ENCODE assay signal across 10 cellular contexts in the genomic region with DNA sequence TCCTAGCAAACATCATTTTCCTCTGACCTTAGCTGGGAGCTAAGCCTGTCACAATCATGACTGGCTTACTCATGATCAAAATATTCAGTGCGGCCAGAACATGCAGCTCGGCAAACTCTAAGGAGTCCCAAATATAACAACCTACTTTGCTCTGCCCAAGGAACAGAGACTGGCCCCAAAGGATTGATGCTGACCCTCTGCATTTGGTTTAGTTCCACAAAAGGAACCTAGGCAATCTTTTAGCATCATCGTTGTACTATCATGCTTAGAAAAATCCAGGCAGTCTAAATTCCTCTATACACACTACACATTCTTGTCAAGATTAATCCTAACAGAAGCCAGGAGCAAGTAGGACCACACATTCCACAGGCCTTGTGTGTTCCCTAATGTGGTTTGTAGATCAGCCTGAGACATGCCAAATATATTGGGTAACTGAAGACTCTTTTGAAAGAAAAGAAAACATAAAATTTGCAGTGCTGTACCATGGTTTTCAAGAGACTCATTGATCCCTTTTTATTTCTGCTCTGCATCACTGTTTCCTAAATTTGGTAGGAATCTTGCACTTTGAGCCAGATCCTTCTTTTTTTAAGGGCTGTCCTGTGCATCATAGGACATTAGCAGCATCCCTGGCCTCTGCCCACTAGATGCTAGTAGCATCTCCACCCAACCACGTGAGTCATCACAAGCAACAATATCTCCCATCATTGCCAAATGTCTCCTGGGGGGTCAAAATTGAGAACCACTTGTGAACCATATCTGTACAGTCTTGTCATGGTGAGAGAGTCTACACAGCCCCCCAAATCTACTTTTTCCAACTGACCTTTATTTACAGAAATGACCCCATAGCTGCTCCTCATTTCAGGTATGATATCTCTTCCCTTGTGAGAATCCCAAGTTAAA. TPM values are rescaled to one million over a fixed set of nuclear protein-coding genes. Genes with fewer than 3 reads are reported as not detected.
DNase-seq lines count a peak whose midpoint lies in the region; ATAC-seq and TF ChIP-seq lines count a peak whose summit lies in the region.
"Had no signal": no experiment of that assay in that cellular context is flagged by ENCODE, and none has a peak within 500 bp of the region (broad histone marks: within the 10 kb centered on the region; RNA-seq: fewer than 3 reads in every experiment).

No MANE protein-coding gene starts in this region.

- H3K9ac ChIP-seq in IMR-90 (ENCODE audit: low read depth, low read length), result no peak overlapping the region

- no peak for TF ChIP-seq RAD21 in IMR-90 (IDR thresholded peaks at IDR 0.05; ENCODE audit: low read length)

- peak overlapping the region; percentile 88; the same call in 1 of the 2 replicates for H3K56ac ChIP-seq in IMR-90 (ENCODE audit: extremely low read depth, insufficient read depth, low read length)

- ATAC-seq in IMR-90 (ENCODE audit: low read depth), result peak; percentile 89
- ATAC-seq in HG03469 (IDR thresholded peaks at IDR 0.05; ENCODE audit: unreplicated experiment), result no peak

- H3K36me3 ChIP-seq in IMR-90 (ENCODE audit: control insufficient read depth, insufficient read depth, low read length) (no peaks in the 10 kb centered on the region), brain microvascular endothelial cell (replicated peaks) (no peaks in the 10 kb centered on the region), kidney epithelial cell (ENCODE audit: control insufficient read depth, insufficient read depth, low read length) (no peaks in the 10 kb centered on the region)

- peak overlapping the region; percentile 49 for H3K4me2 ChIP-seq in IMR-90 (ENCODE audit: low read depth, low read length)

- H3K4me3 ChIP-seq in IMR-90 (ENCODE audit: insufficient read depth, low read depth, low read length) (no peak overlapping the region), brain microvascular endothelial cell (ENCODE audit: low read depth, low read length) (no peak overlapping the region), kidney epithelial cell (ENCODE audit: low read depth, low read length) (no peak overlapping the region)

- peak overlapping the region; percentile 35 for H3K27ac Mint-ChIP-seq in type B pancreatic cell

- no peak overlapping the region for H2AK5ac ChIP-seq in IMR-90 (ENCODE audit: low read depth, low read length)

- peak overlapping the region; percentile 53 to 65; a peak in 3 of 4 replicates for H4K8ac ChIP-seq in IMR-90 (ENCODE audit: low read depth in 2 of 2, low read length in 2 of 2)

- peaks cover 8% of the 10 kb centered on the region; the same call in 1 of the 2 replicates for H4K20me1 ChIP-seq in IMR-90 (ENCODE audit: insufficient read depth, low read length)

- TF ChIP-seq CTCF in IMR-90 (conservative IDR thresholded peaks at IDR 0.05; ENCODE audit: low read depth, low read length) (no peak), brain microvascular endothelial cell (IDR thresholded peaks at IDR 0.05; ENCODE audit: low read depth, low read length, missing control alignments) (no peak), kidney epithelial cell (IDR thresholded peaks at IDR 0.05; ENCODE audit: insufficient read depth, low read length, poor library complexity, severe bottlenecking) (no peak), type B pancreatic cell (conservative IDR thresholded peaks at IDR 0.05) (no peak)

- POLR2A ChIA-PET in IMR-90 (lab: Charles Lee; ENCODE audit: unreplicated experiment), result interaction anchor here (0.8 kb wide), 1 partner anchor 31 kb away, joined by 3 read pairs; no protein-coding TSS in a partner anchor

- H2BK120ac ChIP-seq in IMR-90 (ENCODE audit: low read depth, low read length), result peak overlapping the region; percentile 95

- DNase-seq in IMR-90 (peak; percentile 98), brain microvascular endothelial cell (peak; percentile 95), kidney epithelial cell (ENCODE audit: low read depth) (peak; percentile 82), type B pancreatic cell (ENCODE audit: extremely low spot score, unreplicated experiment) (no peak), NOMO-1 treated with dmso at 0.1 percent for 144 hours (lab: John Stamatoyannopoulos, UW; ENCODE audit: unreplicated experiment) (no peak), NCI-H2171 (lab: John Stamatoyannopoulos, UW) (no peak), NCI-H128 (lab: John Stamatoyannopoulos, UW; ENCODE audit: unreplicated experiment) (no peak)
- DNase-seq: MM.1S; stimulated activated CD4-positive, alpha-beta T cell treated with anti-CD3 and anti-CD28 coated beads, Interleukin-1b, Interleukin-23, amount 100 ng/mL, for 48 hours had no signal

- H2BK5ac ChIP-seq in IMR-90 (ENCODE audit: low read depth, low read length, poor library complexity, severe bottlenecking), result peak overlapping the region; percentile 86

- H3K4me1 Mint-ChIP-seq in type B pancreatic cell (ENCODE audit: unreplicated experiment), result peaks cover 22% of the 10 kb centered on the region

- no peaks in the 10 kb centered on the region for H3K9me3 Mint-ChIP-seq in type B pancreatic cell

- H3K27me3 Mint-ChIP-seq in type B pancreatic cell, result no peaks in the 10 kb centered on the region

- H3K9me3 ChIP-seq in IMR-90 (ENCODE audit: control insufficient read depth, insufficient read depth, low read length), result no peaks in the 10 kb centered on the region

- dilution Hi-C loops in IMR-90 (cut with HindIII; ENCODE audit: low sequenced_read_pairs, unreplicated experiment), result no loop called here

- in situ Hi-C loops in IMR-90 (cut with MboI; ENCODE audit: low sequenced_read_pairs) (loop anchor here (10.0 to 25.0 kb wide), 4 partner anchors 117 to 1815 kb away; a partner anchor contains a TSS), brain microvascular endothelial cell (cut with HindIII; ENCODE audit: low pct_ligation_motif_present, low sequenced_read_pairs) (loop anchor here (25.0 kb wide), 1 partner anchor 215 kb away; no protein-coding TSS in a partner anchor)

- H2BK15ac ChIP-seq in IMR-90 (ENCODE audit: low read depth, low read length), result peak overlapping the region; percentile 40; the same call in 2 of the 3 replicates

- no peak overlapping the region for H2AK9ac ChIP-seq in IMR-90 (replicated peaks; ENCODE audit: low read depth, low read length, poor library complexity)

- intact Hi-C loops in IMR-90 (cut with micrococcal nuclease), result loop anchor here (1.0 kb wide), 3 partner anchors 51 to 218 kb away; no protein-coding TSS in a partner anchor

- peaks cover 28% of the 10 kb centered on the region for H3K4me1 ChIP-seq in IMR-90 (ENCODE audit: control insufficient read depth, insufficient read depth, low read length)

- no peak for TF ChIP-seq POLR2A in IMR-90 (IDR thresholded peaks at IDR 0.05; ENCODE audit: low read depth, low read length)

- peak overlapping the region; percentile 90 for H3K27ac ChIP-seq in IMR-90 (ENCODE audit: insufficient read depth, low read length)
- H3K27ac ChIP-seq in brain microvascular endothelial cell, result peak overlapping the region; percentile 86

- peak overlapping the region; percentile 39 for H4K5ac ChIP-seq in IMR-90 (ENCODE audit: low read depth, low read length)

- H3K9me1 ChIP-seq in IMR-90 (ENCODE audit: insufficient read depth, low read length), result peaks cover 18% of the 10 kb centered on the region

- peak overlapping the region; percentile 75 for H3K18ac ChIP-seq in IMR-90 (ENCODE audit: low read depth, low read length)

- no CpG with 5 or more reads among the region's 4 CpGs for WGBS in IMR-90 (ENCODE audit: extremely low coverage in 2 of 2, insufficient read length in 1 of 2), 2 experiments

- peak overlapping the region; percentile 95 for H3K14ac ChIP-seq in IMR-90 (replicated peaks; ENCODE audit: low read depth, low read length)

- H3K27me3 ChIP-seq in IMR-90 (ENCODE audit: control insufficient read depth, insufficient read depth, low read length), result no peaks in the 10 kb centered on the region
- no peaks in the 10 kb centered on the region for H3K27me3 ChIP-seq in brain microvascular endothelial cell (replicated peaks)
- H3K27me3 ChIP-seq in kidney epithelial cell (ENCODE audit: control insufficient read depth, insufficient read depth, low read length), result no peaks in the 10 kb centered on the region

- no peaks in the 10 kb centered on the region for H3K79me1 ChIP-seq in IMR-90 (ENCODE audit: low read depth in 1 of 2, low read length in 2 of 2)

- H3K4ac ChIP-seq in IMR-90 (ENCODE audit: low read depth, low read length), result peak overlapping the region; percentile 95

- peak overlapping the region; percentile 34 for H2AFZ ChIP-seq in IMR-90 (replicated peaks; ENCODE audit: low read length, poor library complexity)

- H3K4me3 Mint-ChIP-seq in type B pancreatic cell, result peak overlapping the region; percentile 2

- CTCF ChIA-PET in IMR-90 (lab: Yijun Ruan, JAX), result interaction anchor here (0.6 to 1.0 kb wide), 3 partner anchors 11 to 1696 kb away, joined by 3 read pairs; no protein-coding TSS in a partner anchor

- H3K36me3 Mint-ChIP-seq in type B pancreatic cell, result no peaks in the 10 kb centered on the region

- H4K91ac ChIP-seq in IMR-90 (ENCODE audit: insufficient read depth, low read depth, low read length), result peak overlapping the region; percentile 94

- BruUV-seq in IMR-90 (replicated peaks; lab: Mats Ljungman, UMichigan), result no TSS peak

- H2BK20ac ChIP-seq in IMR-90 (ENCODE audit: low read depth, low read length), result peak overlapping the region; percentile 97

- peak overlapping the region; percentile 78 for H3K23ac ChIP-seq in IMR-90 (ENCODE audit: low read depth, low read length)

TF ChIP-seq in IMR-90, 13 proteins besides CTCF, POLR2A, EP300 and RAD21 (continues in another document):
- peak; percentile 41 for TF ChIP-seq RCOR1 (IDR thresholded peaks at IDR 0.05; ENCODE audit: insufficient replicate concordance, low read length)
- TF ChIP-seq BHLHE40 (IDR thresholded peaks at IDR 0.05; ENCODE audit: low read depth, low read length), result 0 out of 2 replicates have a peak, but pooled peaks have one; percentile 34
- TF ChIP-seq SMC3 (IDR thresholded peaks at IDR 0.05; ENCODE audit: low read depth, low read length), result no peak

RNA-seq across cellular contexts. Expression of a gene that starts 17.6 kb away (rescaled TPM):
- 21.9 and 26.3 TPM in 2 replicates for total RNA-seq in IMR-90 (2012; rRNA removed)
- polyA plus RNA-seq in IMR-90 (2012; rRNA removed), result 16.7 and 20.8 TPM in 2 replicates
- polyA plus RNA-seq in IMR-90 (2012; cell fraction: cytosol; rRNA removed), result 4.7 and 14.8 TPM in 2 replicates
- polyA plus RNA-seq in IMR-90 (2012; cell fraction: nucleus; rRNA removed; ENCODE audit: low replicate concordance), result 5.9 and 31.6 TPM in 2 replicates
- 18.3 and 28.0 TPM in 2 replicates for total RNA-seq in kidney epithelial cell
- 21.6 and 27.8 TPM in 2 replicates for total RNA-seq in type B pancreatic cell (ENCODE audit: low replicate concordance)

RNA-seq across cellular contexts. Expression of a gene that starts 24.3 kb away (rescaled TPM):
- total RNA-seq in IMR-90 (2012; rRNA removed) (0.18 and 0.28 TPM in 2 replicates), kidney epithelial cell (not detected in 2 replicates), type B pancreatic cell (ENCODE audit: low replicate concordance) (0.43 and 1.8 TPM in 2 replicates)
- polyA plus RNA-seq in IMR-90 (2012; rRNA removed), result 0.12 and 0.23 TPM in 2 replicates
- polyA plus RNA-seq in IMR-90 (2012; cell fraction: cytosol; rRNA removed), result 0.01 and 0.10 TPM in 2 replicates
- polyA plus RNA-seq in IMR-90 (2012; cell fraction: nucleus; rRNA removed; ENCODE audit: low replicate concordance), result 0.10 TPM in 1 of 2 replicates, not detected in the other

Comparison
In these comparisons a context has a peak if more than half of its experiments do, and no peak if none do; other contexts are left out.
1. DNase-seq: peak in IMR-90 (single experiment), brain microvascular endothelial cell (single experiment) and kidney epithelial cell (single experiment); none in type B pancreatic cell (single experiment), NOMO-1 treated with dmso at 0.1 percent for 144 hours (single experiment), NCI-H2171 (single experiment) and NCI-H128 (single experiment).